8 cellular contexts compared by ENCODE assay signal in the genomic region with DNA sequence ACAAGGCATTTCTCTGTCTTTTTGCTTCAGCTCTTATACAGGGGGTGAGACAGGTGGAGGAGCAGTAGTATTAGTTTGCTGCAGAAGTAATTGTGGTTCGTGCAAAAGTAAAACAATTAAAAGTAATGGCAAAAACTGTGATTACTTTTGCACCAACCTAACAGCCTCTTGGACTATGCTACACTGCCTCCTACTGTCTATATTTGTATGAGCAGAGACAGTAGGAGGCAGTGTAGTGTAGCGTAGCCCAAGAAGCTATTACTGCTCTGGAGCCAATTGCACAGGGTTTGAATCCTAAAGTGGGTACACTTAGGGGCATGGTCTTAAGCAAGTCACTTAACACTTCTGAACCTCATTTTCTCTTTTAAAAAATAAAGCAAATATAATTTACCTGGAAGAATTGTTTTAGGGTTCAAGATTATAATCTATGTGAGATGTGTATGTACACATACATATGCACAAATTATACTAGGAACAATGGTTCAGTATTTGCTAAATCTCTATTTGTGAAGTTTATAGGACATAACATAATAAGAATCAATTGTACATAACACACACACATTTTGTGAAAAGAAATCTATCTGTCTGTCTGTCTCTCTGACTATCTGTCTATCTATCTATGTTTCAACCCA.
DNase-seq lines count a peak whose midpoint lies in the region; ATAC-seq and TF ChIP-seq lines count a peak whose summit lies in the region.

No MANE protein-coding gene starts in this region.

- H3K27me3 Mint-ChIP-seq in stimulated activated naive B cell treated with anti-CD40 and anti-IgM and Interleukin-4, amounts not matched to agents 10 μg/mL and 1 μg/mL and 100 μg/mL, for 72 hours, result no peaks in the 10 kb centered on the region
- H3K27me3 Mint-ChIP-seq in naive thymus-derived CD8-positive, alpha-beta T cell, result no peaks in the 10 kb centered on the region

- DNase-seq in D341Med (ENCODE audit: low spot score), result peak; percentile 57
- peak; percentile 30 for DNase-seq in LNCaP clone FGC (ENCODE audit: low read depth)
- DNase-seq in cardiac fibroblast (ENCODE audit: low read depth in 2 of 2), result peak; percentile 0 to 50
- no peak for DNase-seq in stimulated activated naive B cell treated with anti-CD40 and anti-IgM and Interleukin-4, amounts not matched to agents 10 μg/mL and 1 μg/mL and 100 μg/mL, for 72 hours
- no peak for DNase-seq in occipital lobe (lab: John Stamatoyannopoulos, UW)
- no peak for DNase-seq in right atrium auricular region (ENCODE audit: low spot score)
- DNase-seq in naive thymus-derived CD8-positive, alpha-beta T cell, result no peak

- H3K27ac Mint-ChIP-seq in stimulated activated naive B cell treated with anti-CD40 and anti-IgM and Interleukin-4, amounts not matched to agents 10 μg/mL and 1 μg/mL and 100 μg/mL, for 72 hours, result no peak overlapping the region
- H3K27ac Mint-ChIP-seq in naive thymus-derived CD8-positive, alpha-beta T cell, result no peak overlapping the region

- H3K27me3 ChIP-seq in right atrium auricular region, result no peaks in the 10 kb centered on the region

- POLR2A ChIA-PET in naive thymus-derived CD8-positive, alpha-beta T cell (lab: Charles Lee), result no interaction called here

- no peak overlapping the region for H3K4me3 ChIP-seq in LNCaP clone FGC (ENCODE audit: low read depth, low read length)
- no peak overlapping the region for H3K4me3 ChIP-seq in cardiac fibroblast (replicated peaks in 1 of 2; ENCODE audit: low read depth in 2 of 2, low read length in 2 of 2)
- no peak overlapping the region for H3K4me3 ChIP-seq in right atrium auricular region

- H3K27ac ChIP-seq in right atrium auricular region, result no peak overlapping the region

- no peaks in the 10 kb centered on the region for H3K36me3 ChIP-seq in right atrium auricular region

- no peaks in the 10 kb centered on the region for H3K36me3 Mint-ChIP-seq in stimulated activated naive B cell treated with anti-CD40 and anti-IgM and Interleukin-4, amounts not matched to agents 10 μg/mL and 1 μg/mL and 100 μg/mL, for 72 hours
- no peaks in the 10 kb centered on the region for H3K36me3 Mint-ChIP-seq in naive thymus-derived CD8-positive, alpha-beta T cell

- H3K9me3 Mint-ChIP-seq in stimulated activated naive B cell treated with anti-CD40 and anti-IgM and Interleukin-4, amounts not matched to agents 10 μg/mL and 1 μg/mL and 100 μg/mL, for 72 hours, result no peaks in the 10 kb centered on the region
- peaks cover 1 to 14% (median 2%) of the 10 kb centered on the region in 9 donors for H3K9me3 Mint-ChIP-seq in naive thymus-derived CD8-positive, alpha-beta T cell

- H3K4me1 ChIP-seq in right atrium auricular region, result no peaks in the 10 kb centered on the region

- no peaks in the 10 kb centered on the region for H3K9me3 ChIP-seq in right atrium auricular region

- peak; percentile 92 for TF ChIP-seq CTCF in LNCaP clone FGC (IDR thresholded peaks at IDR 0.05; ENCODE audit: control insufficient read depth, extremely low read depth, insufficient read depth)
- TF ChIP-seq CTCF in cardiac fibroblast (IDR thresholded peaks at IDR 0.05; ENCODE audit: low read depth, low read length), result peak; percentile 22
- peak in 1 of 2 donors; percentile 22 for TF ChIP-seq CTCF in right atrium auricular region (IDR thresholded peaks at IDR 0.05)

- H3K4me3 Mint-ChIP-seq in stimulated activated naive B cell treated with anti-CD40 and anti-IgM and Interleukin-4, amounts not matched to agents 10 μg/mL and 1 μg/mL and 100 μg/mL, for 72 hours, result no peak overlapping the region
- H3K4me3 Mint-ChIP-seq in naive thymus-derived CD8-positive, alpha-beta T cell, result no peak overlapping the region

- H3K4me1 Mint-ChIP-seq in stimulated activated naive B cell treated with anti-CD40 and anti-IgM and Interleukin-4, amounts not matched to agents 10 μg/mL and 1 μg/mL and 100 μg/mL, for 72 hours, result peaks cover 3 to 7% of the 10 kb centered on the region in 2 donors
- H3K4me1 Mint-ChIP-seq in naive thymus-derived CD8-positive, alpha-beta T cell, result no peaks in the 10 kb centered on the region

- peak; percentile 86 for ATAC-seq in GM21717 (IDR thresholded peaks at IDR 0.05; ENCODE audit: unreplicated experiment)
- peak; percentile 66 to 70 for ATAC-seq in stimulated activated naive B cell treated with anti-CD40 and anti-IgM and Interleukin-4, amounts not matched to agents 10 μg/mL and 1 μg/mL and 100 μg/mL, for 72 hours (replicated peaks)
- ATAC-seq in naive thymus-derived CD8-positive, alpha-beta T cell, result no peak

Comparison
In these comparisons a context has a peak if more than half of its experiments do, and no peak if none do; other contexts are left out.
1. DNase-seq: peak in D341Med (single experiment), LNCaP clone FGC (single experiment) and cardiac fibroblast (2 of 2); none in stimulated activated naive B cell treated with anti-CD40 and anti-IgM and Interleukin-4, amounts not matched to agents 10 μg/mL and 1 μg/mL and 100 μg/mL, for 72 hours (single experiment), occipital lobe (single experiment), right atrium auricular region (single experiment) and naive thymus-derived CD8-positive, alpha-beta T cell (0 of 10).
2. ATAC-seq: peak in GM21717 (single experiment) and stimulated activated naive B cell treated with anti-CD40 and anti-IgM and Interleukin-4, amounts not matched to agents 10 μg/mL and 1 μg/mL and 100 μg/mL, for 72 hours (2 of 2); none in naive thymus-derived CD8-positive, alpha-beta T cell (0 of 2).